ENCODE assay signal across 9 cellular contexts in the genomic region with DNA sequence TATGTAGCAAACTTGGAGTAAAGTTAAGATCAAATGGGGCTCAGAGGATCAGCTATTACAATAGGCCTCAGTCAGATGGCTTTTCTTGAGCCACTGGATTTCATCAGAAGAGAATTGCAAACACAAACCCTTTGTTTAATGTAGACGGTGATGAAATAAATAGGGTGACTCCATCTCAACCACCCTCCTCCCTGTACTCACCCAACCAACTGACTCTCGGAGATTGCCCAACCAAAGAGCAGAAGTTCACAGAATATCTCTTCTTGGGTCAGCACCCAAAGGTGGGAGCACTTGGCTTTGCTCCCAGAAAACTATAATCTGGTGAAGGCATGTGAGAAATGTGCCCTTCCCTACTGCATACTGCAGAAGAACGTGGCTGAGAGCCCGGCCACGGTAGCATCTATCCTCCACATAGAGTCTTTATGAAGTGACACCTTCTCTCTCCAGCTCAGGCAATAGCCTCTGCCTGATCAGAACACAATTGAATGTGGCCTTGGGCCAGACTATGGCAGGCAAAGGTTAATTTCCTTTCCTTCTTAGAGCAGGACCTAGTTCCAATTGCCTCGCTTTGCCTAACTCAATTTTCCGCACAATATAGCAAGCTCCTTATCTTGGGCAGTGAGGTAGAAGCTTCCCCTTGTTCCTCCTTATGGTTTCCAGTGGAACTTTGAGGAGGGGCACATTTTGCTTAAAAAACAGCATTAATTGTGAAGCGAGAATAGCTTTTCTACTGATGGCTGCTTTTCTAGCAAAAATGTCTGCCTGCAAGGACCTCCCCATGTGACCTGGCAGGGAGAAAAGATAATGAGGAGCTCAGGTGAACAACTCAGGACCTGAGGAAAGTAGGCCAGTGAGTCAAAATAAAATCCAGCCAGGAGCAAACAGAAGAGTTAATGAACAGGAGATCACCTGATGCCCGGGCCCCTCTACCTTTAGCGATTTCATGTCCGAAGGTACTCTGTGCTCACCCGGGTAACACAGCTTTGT.
DNase-seq lines count a peak whose midpoint lies in the region; TF ChIP-seq lines count a peak whose summit lies in the region.
"Had no signal": no experiment of that assay in that cellular context is flagged by ENCODE, and none has a peak within 500 bp of the region (broad histone marks: within the 10 kb centered on the region; RNA-seq: fewer than 3 reads in every experiment).

No MANE protein-coding gene starts in this region.

- no peaks in the 10 kb centered on the region for H4K20me1 ChIP-seq in PC-9 (ENCODE audit: insufficient read depth)

- H3K27ac ChIP-seq in PC-9: peak overlapping the region; percentile 89
- H3K27ac ChIP-seq in esophagus squamous epithelium: peak overlapping the region; percentile 62 to 90 (median 78)
- peak overlapping the region; percentile 85 for H3K27ac ChIP-seq in neutrophil

- H3F3A ChIP-seq in PC-9 (ENCODE audit: insufficient read depth, low read depth): peaks cover 25% of the 10 kb centered on the region

- CTCF ChIA-PET in PC-9 (lab: Charles Lee): interaction anchor here (0.6 kb wide), 1 partner anchor 8 kb away, joined by 3 read pairs; no protein-coding TSS in a partner anchor

- no peak overlapping the region for H3K4me3 ChIP-seq in PC-9
- H3K4me3 ChIP-seq in esophagus squamous epithelium: no peak overlapping the region
- peak overlapping the region; percentile 9 to 23 for H3K4me3 ChIP-seq in neutrophil (ENCODE audit: low read depth in 1 of 2, low read length in 1 of 2)

- TF ChIP-seq POLR2A in esophagus squamous epithelium (IDR thresholded peaks at IDR 0.05): no peak

- H3K27ac Mint-ChIP-seq in CD14-positive monocyte: peak overlapping the region; percentile 99 to 100 (median 100)

- POLR2A ChIA-PET in PC-9 (lab: Charles Lee; ENCODE audit: unreplicated experiment): interaction anchor here (0.6 to 1.1 kb wide), 2 partner anchors 167 to 1368 kb away, joined by 5 to 7 read pairs; a partner anchor contains a TSS

- TF ChIP-seq CTCF in CD14-positive monocyte (IDR thresholded peaks at IDR 0.05) (no peak), PC-9 (conservative IDR thresholded peaks at IDR 0.05) (no peak), esophagus squamous epithelium (IDR thresholded peaks at IDR 0.05) (no peak), neutrophil (IDR thresholded peaks at IDR 0.05) (no peak)

- H3K9me3 ChIP-seq in PC-9 (ENCODE audit: insufficient read depth, low read depth) (no peaks in the 10 kb centered on the region), esophagus squamous epithelium (no peaks in the 10 kb centered on the region), neutrophil (no peaks in the 10 kb centered on the region)

- peaks cover 87% of the 10 kb centered on the region for H3K4me1 Mint-ChIP-seq in CD14-positive monocyte

- H3K4me3 Mint-ChIP-seq in CD14-positive monocyte: no peak overlapping the region

- BruUV-seq in PC-9 (replicated peaks; lab: Mats Ljungman, UMichigan): no TSS peak

- H3K36me3 ChIP-seq in PC-9 (ENCODE audit: low read depth) (no peaks in the 10 kb centered on the region), esophagus squamous epithelium (no peaks in the 10 kb centered on the region), neutrophil (no peaks in the 10 kb centered on the region)

- peak overlapping the region; percentile 54 for H3K4me2 ChIP-seq in PC-9

- DNase-seq in CD14-positive monocyte (ENCODE audit: low spot score) (peak; percentile 84), PC-9 (peak; percentile 81 to 98), esophagus squamous epithelium (lab: John Stamatoyannopoulos, UW) (no peak), DMS153 treated with DMSO at 0.1 percent for 48 hours (lab: John Stamatoyannopoulos, UW; ENCODE audit: unreplicated experiment) (no peak), germinal center (ENCODE audit: low spot score) (no peak), NCI-H524 (lab: John Stamatoyannopoulos, UW) (no peak)
- no peak for DNase-seq in effector CD8-positive, alpha-beta T cell (lab: John Stamatoyannopoulos, UW)
- DNase-seq: DND-41 had no signal

- 64 to 69% methylated on average over 11 to 12 of the region's 12 CpGs for WGBS in esophagus squamous epithelium, 2 donors

- H3K27me3 Mint-ChIP-seq in CD14-positive monocyte (ENCODE audit: low read depth in 3 of 3): peaks cover 0 to 6% (median 0%) of the 10 kb centered on the region in 3 donors

- peak overlapping the region; percentile 41; the same call in 1 of the 2 replicates for H2AFZ ChIP-seq in PC-9

- intact Hi-C loops in CD14-positive monocyte (cut with micrococcal nuclease) (loop anchor here (2.0 to 10.0 kb wide), 3 partner anchors 13 to 119 kb away; no protein-coding TSS in a partner anchor), PC-9 (cut with micrococcal nuclease; ENCODE audit: unreplicated experiment) (loop anchor here (1.0 to 2.0 kb wide), 3 partner anchors 10 to 167 kb away; a partner anchor contains a TSS), esophagus squamous epithelium (cut with DNase I) (no loop called here)

- H3K4me1 ChIP-seq in PC-9 (replicated peaks; ENCODE audit: insufficient read depth) (peaks cover 29% of the 10 kb centered on the region), esophagus squamous epithelium (peaks cover 16 to 73% (median 38%) of the 10 kb centered on the region in 3 donors), neutrophil (ENCODE audit: control insufficient read depth in 1 of 2, insufficient read depth in 1 of 2, low read depth in 1 of 2, low read length in 1 of 2) (peaks cover 88 to 93% of the 10 kb centered on the region in 2 experiments)

- peaks cover 0 to 3% (median 2%) of the 10 kb centered on the region in 7 donors for H3K9me3 Mint-ChIP-seq in CD14-positive monocyte

- peaks cover 5 to 14% of the 10 kb centered on the region in 2 donors for H3K36me3 Mint-ChIP-seq in CD14-positive monocyte

- H3K27me3 ChIP-seq in PC-9 (ENCODE audit: insufficient read depth, low read depth) (no peaks in the 10 kb centered on the region), esophagus squamous epithelium (no peaks in the 10 kb centered on the region), neutrophil (no peaks in the 10 kb centered on the region)

- no peaks in the 10 kb centered on the region for H3K79me2 ChIP-seq in PC-9 (ENCODE audit: low read depth)

- H3K9me2 ChIP-seq in PC-9 (ENCODE audit: insufficient read depth): no peaks in the 10 kb centered on the region

Comparison
In these comparisons a context has a peak if more than half of its experiments do, and no peak if none do; other contexts are left out.
1. DNase-seq: peak in CD14-positive monocyte (single experiment) and PC-9 (2 of 2); none in esophagus squamous epithelium (single experiment), effector CD8-positive, alpha-beta T cell (single experiment), DMS153 treated with DMSO at 0.1 percent for 48 hours (single experiment), germinal center (single experiment) and NCI-H524 (0 of 2).
2. H3K4me3 ChIP-seq: peak in neutrophil (2 of 2); none in PC-9 (single experiment) and esophagus squamous epithelium (0 of 4).
3. Peak in every context shown above with its lines, with median percentiles within 50 percentile points of each other: H3K27ac ChIP-seq.